Comparison of ENCODE assay signal across 11 cellular contexts in genomic region chr1:52603301-52603675, GRCh38. TPM values are rescaled to one million over a fixed set of nuclear protein-coding genes. Genes with fewer than 3 reads are reported as not detected.
DNase-seq lines count a peak whose midpoint lies in the region; ATAC-seq, FAIRE-seq and TF ChIP-seq lines count a peak whose summit lies in the region.
"Had no signal": no experiment of that assay in that cellular context is flagged by ENCODE, and none has a peak within 500 bp of the region (broad histone marks: within the 10 kb centered on the region; RNA-seq: fewer than 3 reads in every experiment).

No MANE protein-coding gene starts in this region.

- H3K4me3 ChIP-seq in AG10803 (ENCODE audit: low read length) (peak overlapping the region; percentile 67), HUES6 (ENCODE audit: low read depth, low read length) (peak overlapping the region; percentile 55), neuronal stem cell (ENCODE audit: low read length in 2 of 2) (no peak overlapping the region), mucosa of descending colon (no peak overlapping the region), kidney (ENCODE audit: low read length in 2 of 2) (peak overlapping the region in 1 of 2 donors; percentile 61)

- H3K36me3 ChIP-seq in HUES6 (ENCODE audit: control insufficient read depth, insufficient read depth, low read length): peaks cover 5% of the 10 kb centered on the region; the same call in 1 of the 2 replicates
- peaks cover 0 to 4% of the 10 kb centered on the region in 2 donors for H3K36me3 ChIP-seq in neuronal stem cell (replicated peaks in 1 of 2; ENCODE audit: control insufficient read depth in 2 of 2, insufficient read depth in 2 of 2, low read length in 2 of 2)
- H3K36me3 ChIP-seq in mucosa of descending colon (ENCODE audit: low read depth): no peaks in the 10 kb centered on the region
- H3K36me3 ChIP-seq in kidney (ENCODE audit: control insufficient read depth in 1 of 2, insufficient read depth in 2 of 2, low read length in 2 of 2): no peaks in the 10 kb centered on the region

- no peak overlapping the region for H2AFZ ChIP-seq in neuronal stem cell (ENCODE audit: low read length)

- no peak for FAIRE-seq in kidney (lab: Jason Lieb, UNC)
- no peak for FAIRE-seq in D721Med (lab: Jason Lieb, UNC)
- FAIRE-seq: pancreas had no signal

- H3K9me3 ChIP-seq in HUES6 (ENCODE audit: control insufficient read depth, insufficient read depth, low read depth, low read length) (no peaks in the 10 kb centered on the region), neuronal stem cell (replicated peaks in 1 of 2; ENCODE audit: control insufficient read depth in 2 of 2, insufficient read depth in 1 of 2, low read depth in 1 of 2, low read length in 2 of 2) (no peaks in the 10 kb centered on the region), mucosa of descending colon (no peaks in the 10 kb centered on the region), kidney (ENCODE audit: control insufficient read depth in 1 of 2, low read length in 2 of 2) (no peaks in the 10 kb centered on the region)
- H3K9me3 ChIP-seq: pancreas had no signal

- no peak overlapping the region for H3K4me2 ChIP-seq in neuronal stem cell (ENCODE audit: insufficient read depth, low read length, poor library complexity, severe bottlenecking)

- H3K4me1 ChIP-seq in HUES6 (ENCODE audit: control insufficient read depth, insufficient read depth, low read length) (peaks cover 17% of the 10 kb centered on the region), neuronal stem cell (ENCODE audit: control insufficient read depth in 2 of 2, insufficient read depth in 1 of 2, low read depth in 1 of 2, low read length in 2 of 2) (peaks cover 0 to 10% of the 10 kb centered on the region in 2 donors), mucosa of descending colon (ENCODE audit: low read depth) (no peaks in the 10 kb centered on the region), kidney (ENCODE audit: control insufficient read depth in 1 of 2, insufficient read depth in 1 of 2, low read depth in 1 of 2, low read length in 2 of 2) (peaks cover 4 to 10% of the 10 kb centered on the region in 2 donors)

- peak overlapping the region; percentile 2 for H2AK5ac ChIP-seq in neuronal stem cell (ENCODE audit: low read depth, low read length)

- H2BK120ac ChIP-seq in neuronal stem cell (ENCODE audit: low read depth, low read length): no peak overlapping the region

- TF ChIP-seq CTCF in AG10803 (conservative IDR thresholded peaks at IDR 0.05; ENCODE audit: low read length): no peak
- TF ChIP-seq CTCF in mucosa of descending colon (IDR thresholded peaks at IDR 0.05): no peak
- no peak for TF ChIP-seq CTCF in kidney (IDR thresholded peaks at IDR 0.05; ENCODE audit: borderline replicate concordance, extremely low read depth, insufficient read depth)
- no peak for TF ChIP-seq CTCF in D721Med (IDR thresholded peaks at IDR 0.05; ENCODE audit: insufficient read depth, missing control alignments)

- no peak overlapping the region for H2BK5ac ChIP-seq in neuronal stem cell (ENCODE audit: low read length)

- H4K91ac ChIP-seq in neuronal stem cell (ENCODE audit: low read depth, low read length, poor library complexity): no peak overlapping the region

- DNase-seq in AG10803 (ENCODE audit: low read depth) (no peak), cerebellum (ENCODE audit: low spot score) (peak; percentile 10), neuronal stem cell (ENCODE audit: low spot score) (no peak), mucosa of descending colon (no peak), kidney (no peak), D721Med (ENCODE audit: insufficient read length, low spot score) (no peak)

- H3K18ac ChIP-seq in neuronal stem cell (ENCODE audit: low read length): no peak overlapping the region

- ATAC-seq in mucosa of descending colon (no peak), HG02759 (IDR thresholded peaks at IDR 0.05; ENCODE audit: unreplicated experiment) (no peak)

- no peaks in the 10 kb centered on the region for H3K79me1 ChIP-seq in neuronal stem cell (ENCODE audit: low read depth, low read length)

- no peak overlapping the region for H4K8ac ChIP-seq in neuronal stem cell (ENCODE audit: low read depth, low read length)

- H3K23ac ChIP-seq in neuronal stem cell (ENCODE audit: low read depth, low read length, poor library complexity): no peak overlapping the region

- WGBS in neuronal stem cell (ENCODE audit: extremely low coverage in 2 of 2, insufficient read length in 2 of 2, insufficient replicate concordance in 1 of 2), 2 donors: no CpG with 5 or more reads among the region's 7 CpGs

- no peak overlapping the region for H3K4ac ChIP-seq in neuronal stem cell (ENCODE audit: low read length)

- H3K9ac ChIP-seq in HUES6 (ENCODE audit: low read length) (no peak overlapping the region), neuronal stem cell (ENCODE audit: low read depth, low read length, poor library complexity) (no peak overlapping the region), kidney (ENCODE audit: low read length in 2 of 2) (peak overlapping the region in 1 of 2 donors; percentile 68)

- peaks cover 31% of the 10 kb centered on the region for H3K27me3 ChIP-seq in HUES6 (ENCODE audit: control insufficient read depth, insufficient read depth, low read length)
- H3K27me3 ChIP-seq in neuronal stem cell (ENCODE audit: control insufficient read depth in 3 of 3, insufficient read depth in 3 of 3, low read depth in 1 of 3, low read length in 3 of 3): peaks cover 0 to 6% (median 0%) of the 10 kb centered on the region in 3 experiments
- H3K27me3 ChIP-seq: pancreas had no signal

- no peak overlapping the region for H2BK12ac ChIP-seq in neuronal stem cell (ENCODE audit: low read length)

- H3K27ac ChIP-seq in HUES6 (ENCODE audit: low read depth, low read length) (no peak overlapping the region), neuronal stem cell (replicated peaks; ENCODE audit: low read length) (no peak overlapping the region), kidney (ENCODE audit: low read depth in 2 of 2, low read length in 2 of 2) (no peak overlapping the region)

- intact Hi-C loops in mucosa of descending colon (cut with DNase I, micrococcal nuclease) (no loop called here), kidney (cut with DNase I) (no loop called here)

- no peak overlapping the region for H3K14ac ChIP-seq in neuronal stem cell (ENCODE audit: low read length)

- no peak overlapping the region for H2BK15ac ChIP-seq in neuronal stem cell (ENCODE audit: low read length)

RNA-seq across cellular contexts. Expression of gene GPX7, which starts 1.1 kb away (rescaled TPM):
- 29.5 TPM for total RNA-seq in cerebellum
- polyA plus RNA-seq in neuronal stem cell (2013, experiment 1 of 2): 40.1 TPM
- 39.9 TPM for polyA plus RNA-seq in neuronal stem cell (2013, experiment 2 of 2)
- total RNA-seq in mucosa of descending colon: 1 to 10 TPM in 2 of 3 donors, under 1 TPM in 1; 0.46 to 7.8 (median 4.0) TPM
- total RNA-seq in kidney: 9.7 TPM
- 14.3 TPM for polyA plus RNA-seq in kidney (ENCODE audit: insufficient read depth, low read depth, low replicate concordance)

RNA-seq across cellular contexts. Expression of gene SHISAL2A, which starts 29.7 kb away (rescaled TPM):
- total RNA-seq in cerebellum (not detected), mucosa of descending colon (under 1 TPM in 2 of 3 donors, not detected in 1; 0.72 to 0.78 TPM), kidney (2.5 TPM)
- polyA plus RNA-seq in neuronal stem cell (2013, experiment 1 of 2): 1.5 TPM
- 1.7 TPM for polyA plus RNA-seq in neuronal stem cell (2013, experiment 2 of 2)
- not detected for polyA plus RNA-seq in kidney (ENCODE audit: insufficient read depth, low read depth, low replicate concordance)
- total RNA-seq: dermis blood vessel endothelial cell, RPMI7951 had no signal

RNA-seq across cellular contexts. Expression of gene TUT4, which starts 50.4 kb away (rescaled TPM):
- total RNA-seq in cerebellum (145 TPM), mucosa of descending colon (10 to 100 TPM; 17.9 to 51.7 (median 20.8) TPM), kidney (47.8 TPM)
- 78.9 TPM for polyA plus RNA-seq in neuronal stem cell (2013, experiment 1 of 2)
- 80.6 TPM for polyA plus RNA-seq in neuronal stem cell (2013, experiment 2 of 2)
- polyA plus RNA-seq in kidney (ENCODE audit: insufficient read depth, low read depth, low replicate concordance): 19.7 TPM

Comparison
In these comparisons a context has a peak if more than half of its experiments do, and no peak if none do; other contexts are left out.
1. H3K4me3 ChIP-seq: peak in AG10803 (single experiment) and HUES6 (single experiment); none in neuronal stem cell (0 of 2) and mucosa of descending colon (single experiment).